ENCODE assay signal across 8 cellular contexts in the genomic region with DNA sequence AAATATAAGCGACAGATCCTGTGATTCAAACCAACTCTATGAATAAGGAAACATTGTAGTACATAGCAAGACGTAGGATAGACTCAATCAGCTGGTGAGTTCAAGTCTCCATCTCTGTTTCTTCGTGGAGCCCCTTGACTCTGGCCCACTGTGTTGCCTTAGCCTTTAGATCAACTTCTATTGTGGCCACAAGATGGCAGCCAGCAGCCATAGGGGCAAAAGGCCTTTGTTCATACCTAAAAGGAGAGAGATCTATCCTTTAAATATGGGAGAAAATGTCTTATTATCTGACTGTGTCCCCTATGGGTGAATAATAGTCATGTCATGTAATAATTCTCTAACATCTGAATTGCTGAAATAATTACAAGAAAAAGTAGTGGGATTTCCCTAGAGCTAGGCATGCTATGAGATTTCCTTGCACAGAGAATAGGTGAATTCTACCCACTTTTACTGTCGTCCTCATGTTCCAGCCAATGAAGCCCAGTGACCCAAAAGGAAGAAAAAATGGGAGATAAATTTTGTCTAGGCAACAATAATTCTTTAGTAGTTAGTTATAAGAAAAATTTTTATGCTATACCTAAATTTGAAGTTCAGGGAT.
A peak's percentile ranks its signal among the peaks of the same experiment; 100 is the strongest.
DNase-seq lines count a peak whose midpoint lies in the region; ATAC-seq and TF ChIP-seq lines count a peak whose summit lies in the region.

No MANE protein-coding gene starts in this region.

- H3K4me2 ChIP-seq in DND-41 (ENCODE audit: insufficient read depth, low read length) (no peak overlapping the region), OCI-LY7 (ENCODE audit: low read length) (no peak overlapping the region)

- DNase-seq in DND-41 (peak; percentile 4), OCI-LY7 (ENCODE audit: low spot score) (peak; percentile 8), iPS DF 6.9 (ENCODE audit: low read depth, low spot score) (peak; percentile 29), OCI-M2 (lab: John Stamatoyannopoulos, UW; ENCODE audit: unreplicated experiment) (no peak)
- no peak for DNase-seq in stimulated activated CD4-positive, alpha-beta T cell treated with anti-CD3 and anti-CD28 coated beads, Interleukin-2, amount 100 ng/mL, for 48 hours
- DNase-seq in stimulated activated naive CD4-positive, alpha-beta T cell (lab: John Stamatoyannopoulos, UW), result no peak

- no peaks in the 10 kb centered on the region for H3K36me3 ChIP-seq in DND-41 (ENCODE audit: insufficient read depth, low read length)
- no peaks in the 10 kb centered on the region for H3K36me3 ChIP-seq in HEK293 (ENCODE audit: control insufficient read depth in 2 of 2, insufficient read depth in 1 of 2, low read length in 2 of 2)
- no peaks in the 10 kb centered on the region for H3K36me3 ChIP-seq in OCI-LY7 (ENCODE audit: insufficient read depth, low read length)
- H3K36me3 ChIP-seq in iPS DF 6.9 (ENCODE audit: control insufficient read depth, insufficient read depth, low read length), result no peaks in the 10 kb centered on the region

- no peak overlapping the region for H3K27ac ChIP-seq in DND-41 (ENCODE audit: low read length)
- no peak overlapping the region for H3K27ac ChIP-seq in HEK293 (ENCODE audit: extremely low read depth, low read depth, low read length)
- H3K27ac ChIP-seq in OCI-LY7 (ENCODE audit: low read depth, low read length, poor library complexity, severe bottlenecking), result no peak overlapping the region
- H3K27ac ChIP-seq in iPS DF 6.9 (ENCODE audit: low read length), result no peak overlapping the region

- peak; percentile 25 for TF ChIP-seq CTCF in DND-41 (IDR thresholded peaks at IDR 0.05; ENCODE audit: borderline replicate concordance, extremely low read depth, low read length, poor library complexity, severe bottlenecking)
- TF ChIP-seq CTCF in HEK293 (tag by site-specific recombination; IDR thresholded peaks at IDR 0.05), result no peak
- peak; percentile 63 for TF ChIP-seq CTCF in OCI-LY7 (conservative IDR thresholded peaks at IDR 0.05; ENCODE audit: low read length)

- H3K9me3 ChIP-seq in DND-41 (ENCODE audit: insufficient read depth, low read length, severe bottlenecking) (no peaks in the 10 kb centered on the region), HEK293 (ENCODE audit: control insufficient read depth, insufficient read depth, low read depth, low read length) (no peaks in the 10 kb centered on the region), OCI-LY7 (ENCODE audit: low read length) (no peaks in the 10 kb centered on the region), iPS DF 6.9 (ENCODE audit: control insufficient read depth, insufficient read depth, low read length) (no peaks in the 10 kb centered on the region)

- H3K27me3 ChIP-seq in DND-41 (ENCODE audit: insufficient read depth, low read length, poor library complexity), result no peaks in the 10 kb centered on the region
- no peaks in the 10 kb centered on the region for H3K27me3 ChIP-seq in iPS DF 6.9 (ENCODE audit: control insufficient read depth, insufficient read depth, low read length)

- no CpG with 5 or more reads among the region's 4 CpGs for WGBS in iPS DF 6.9 (ENCODE audit: insufficient coverage, insufficient read length)

- POLR2A ChIA-PET in HEK293 (lab: Yijun Ruan, JAX), result no interaction called here
- POLR2A ChIA-PET in OCI-LY7 (lab: Charles Lee), result interaction anchor here (0.6 kb wide), 1 partner anchor 10 kb away, joined by 3 read pairs; no protein-coding TSS in a partner anchor

- no peaks in the 10 kb centered on the region for H4K20me1 ChIP-seq in DND-41 (ENCODE audit: insufficient read depth, low read length)
- no peaks in the 10 kb centered on the region for H4K20me1 ChIP-seq in OCI-LY7 (ENCODE audit: insufficient read depth, low read length)

- no peaks in the 10 kb centered on the region for H3K4me1 ChIP-seq in DND-41 (ENCODE audit: insufficient read depth, low read length)
- no peaks in the 10 kb centered on the region for H3K4me1 ChIP-seq in HEK293 (ENCODE audit: control insufficient read depth, insufficient read depth, low read length)
- no peaks in the 10 kb centered on the region for H3K4me1 ChIP-seq in OCI-LY7 (ENCODE audit: insufficient read depth, low read length, poor library complexity, severe bottlenecking)
- H3K4me1 ChIP-seq in iPS DF 6.9 (ENCODE audit: control insufficient read depth, insufficient read depth, low read length), result no peaks in the 10 kb centered on the region

- intact Hi-C loops in OCI-LY7 (cut with micrococcal nuclease; ENCODE audit: unreplicated experiment), result no loop called here

- no peak overlapping the region for H2AFZ ChIP-seq in DND-41 (ENCODE audit: low read depth, low read length)
- H2AFZ ChIP-seq in OCI-LY7 (ENCODE audit: low read length), result no peak overlapping the region

- H3K9me2 ChIP-seq in OCI-LY7 (ENCODE audit: insufficient read depth, low read length), result no peaks in the 10 kb centered on the region

- H3K4me3 ChIP-seq in DND-41 (ENCODE audit: low read depth in 1 of 2, low read length in 2 of 2) (no peak overlapping the region), HEK293 (ENCODE audit: low read depth, low read length) (no peak overlapping the region), OCI-LY7 (ENCODE audit: low read depth, low read length, poor library complexity, severe bottlenecking) (no peak overlapping the region), iPS DF 6.9 (ENCODE audit: low read length) (no peak overlapping the region)

- H3K9ac ChIP-seq in DND-41 (ENCODE audit: low read depth, low read length), result no peak overlapping the region

- no TSS peak for BruUV-seq in OCI-LY7 (replicated peaks; lab: Mats Ljungman, UMichigan)

- CTCF ChIA-PET in HEK293 (lab: Yijun Ruan, JAX) (interaction anchor here (0.6 to 1.4 kb wide), 6 partner anchors 117 to 1914 kb away, joined by 3 to 7 read pairs (median 3); no protein-coding TSS in a partner anchor), OCI-LY7 (lab: Charles Lee; ENCODE audit: unreplicated experiment) (interaction anchor here (0.6 kb wide), 1 partner anchor 450 kb away, joined by 3 read pairs; no protein-coding TSS in a partner anchor)

- ATAC-seq in DND-41 (ENCODE audit: insufficient read depth, low read depth) (peak; percentile 35; the same call in 1 of the 3 replicates), HG02623 (IDR thresholded peaks at IDR 0.05; ENCODE audit: unreplicated experiment) (no peak)

- no peaks in the 10 kb centered on the region for H3K79me2 ChIP-seq in DND-41 (ENCODE audit: insufficient read depth, low read length)
- no peaks in the 10 kb centered on the region for H3K79me2 ChIP-seq in OCI-LY7 (ENCODE audit: insufficient read depth, low read depth, low read length)

TF ChIP-seq in HEK293, 187 proteins besides CTCF, POLR2A, EP300 and RAD21:
- TF ChIP-seq ZBTB1 (tag by site-specific recombination; IDR thresholded peaks at IDR 0.05) (no peak), ZNF654 (tag by site-specific recombination; IDR thresholded peaks at IDR 0.05; ENCODE audit: low read depth) (0 out of 2 replicates have a peak, but pooled peaks have one; percentile 11)
- TF ChIP-seq, protein P1, sequence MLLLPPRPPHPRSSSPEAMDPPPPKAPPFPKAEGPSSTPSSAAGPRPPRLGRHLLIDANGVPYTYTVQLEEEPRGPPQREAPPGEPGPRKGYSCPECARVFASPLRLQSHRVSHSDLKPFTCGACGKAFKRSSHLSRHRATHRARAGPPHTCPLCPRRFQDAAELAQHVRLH (tag by site-specific recombination; IDR thresholded peaks at IDR 0.05), result no peak

Comparison
In these comparisons a context has a peak if more than half of its experiments do, and no peak if none do; other contexts are left out.
1. DNase-seq: peak in DND-41 (single experiment), OCI-LY7 (single experiment) and iPS DF 6.9 (single experiment); none in OCI-M2 (single experiment), stimulated activated CD4-positive, alpha-beta T cell treated with anti-CD3 and anti-CD28 coated beads, Interleukin-2, amount 100 ng/mL, for 48 hours (0 of 2) and stimulated activated naive CD4-positive, alpha-beta T cell (0 of 6).